In genomic region chr15:98801234-98801561, GRCh38 we compare ENCODE assay signal across 8 cellular contexts.
A peak's percentile ranks its signal among the peaks of the same experiment; 100 is the strongest.
DNase-seq lines count a peak whose midpoint lies in the region; ATAC-seq and TF ChIP-seq lines count a peak whose summit lies in the region.

No MANE protein-coding gene starts in this region.

- POLR2A ChIA-PET in HEK293 (lab: Yijun Ruan, JAX) = no interaction called here

- no peaks in the 10 kb centered on the region for H3K36me3 ChIP-seq in HEK293 (ENCODE audit: control insufficient read depth in 2 of 2, insufficient read depth in 1 of 2, low read length in 2 of 2)

- no peaks in the 10 kb centered on the region for H3K9me3 ChIP-seq in HEK293 (ENCODE audit: control insufficient read depth, insufficient read depth, low read depth, low read length)

- no peak for TF ChIP-seq CTCF in HEK293 (tag by site-specific recombination; IDR thresholded peaks at IDR 0.05)

- CTCF ChIA-PET in HEK293 (lab: Yijun Ruan, JAX) = interaction anchor here (0.6 to 6.4 kb wide), 6 partner anchors 9 to 153 kb away, joined by 3 to 29 read pairs (median 4); partner anchors contain the start of gene IGF1R

- peak; percentile 46 to 53 for DNase-seq in SHP77 (lab: John Stamatoyannopoulos, UW)
- DNase-seq in head of caudate nucleus = peak; percentile 62 to 95 (median 86)
- DNase-seq in retina = peak; percentile 89
- DNase-seq in NCI-H2196 (lab: John Stamatoyannopoulos, UW; ENCODE audit: unreplicated experiment) = no peak
- DNase-seq in mesenteric fat pad (ENCODE audit: low spot score) = no peak
- no peak for DNase-seq in NCI-H524 treated with DMSO at 0.1 percent for 48 hours (lab: John Stamatoyannopoulos, UW)

- no peak for ATAC-seq in HG03175 (IDR thresholded peaks at IDR 0.05; ENCODE audit: unreplicated experiment)

- intact Hi-C loops in head of caudate nucleus (cut with DNase I) = loop anchor here (2.0 kb wide), 1 partner anchor 14 kb away; no protein-coding TSS in a partner anchor

- H3K4me3 ChIP-seq in HEK293 (ENCODE audit: low read depth, low read length) = 0 out of 2 replicates have a peak overlapping the region, but pooled peaks have one; percentile 1

- H3K27ac ChIP-seq in HEK293 (ENCODE audit: extremely low read depth, low read depth, low read length) = peak overlapping the region; percentile 75

- peaks cover 48% of the 10 kb centered on the region for H3K4me1 ChIP-seq in HEK293 (ENCODE audit: control insufficient read depth, insufficient read depth, low read length)

TF ChIP-seq in HEK293, 187 proteins besides CTCF, POLR2A, EP300 and RAD21:
- no peak for TF ChIP-seq ZNF837 (tag by site-specific recombination; IDR thresholded peaks at IDR 0.05)
- TF ChIP-seq ZNF792 (tag by site-specific recombination; IDR thresholded peaks at IDR 0.05) = no peak
- TF ChIP-seq KLF10 (tag by site-specific recombination; IDR thresholded peaks at IDR 0.05) = no peak
- TF ChIP-seq KLF1 (tag by site-specific recombination; IDR thresholded peaks at IDR 0.05) = no peak
- TF ChIP-seq IKZF3 (tag by site-specific recombination; IDR thresholded peaks at IDR 0.05) = no peak
- no peak for TF ChIP-seq ZNF777 (tag by site-specific recombination; IDR thresholded peaks at IDR 0.05; ENCODE audit: borderline replicate concordance)
- no peak for TF ChIP-seq ZNF544 (tag by site-specific recombination; IDR thresholded peaks at IDR 0.05)
- no peak for TF ChIP-seq ZBTB1 (tag by site-specific recombination; IDR thresholded peaks at IDR 0.05)
- no peak for TF ChIP-seq ZNF426 (tag by site-specific recombination; IDR thresholded peaks at IDR 0.05)
- no peak for TF ChIP-seq ZNF274 (IDR thresholded peaks at IDR 0.05; ENCODE audit: low read length)
- no peak for TF ChIP-seq ZNF274 (tag by site-specific recombination; IDR thresholded peaks at IDR 0.05; ENCODE audit: borderline replicate concordance)
- TF ChIP-seq ZNF571 (tag by site-specific recombination; IDR thresholded peaks at IDR 0.05) = no peak
- TF ChIP-seq ZNF704 (tag by site-specific recombination; IDR thresholded peaks at IDR 0.05) = no peak

Comparison
In these comparisons a context has a peak if more than half of its experiments do, and no peak if none do; other contexts are left out.
1. DNase-seq: peak in SHP77 (2 of 2), head of caudate nucleus (42 of 42) and retina (single experiment); none in NCI-H2196 (single experiment), mesenteric fat pad (single experiment) and NCI-H524 treated with DMSO at 0.1 percent for 48 hours (single experiment).